8 cellular contexts compared by ENCODE assay signal in the genomic region with DNA sequence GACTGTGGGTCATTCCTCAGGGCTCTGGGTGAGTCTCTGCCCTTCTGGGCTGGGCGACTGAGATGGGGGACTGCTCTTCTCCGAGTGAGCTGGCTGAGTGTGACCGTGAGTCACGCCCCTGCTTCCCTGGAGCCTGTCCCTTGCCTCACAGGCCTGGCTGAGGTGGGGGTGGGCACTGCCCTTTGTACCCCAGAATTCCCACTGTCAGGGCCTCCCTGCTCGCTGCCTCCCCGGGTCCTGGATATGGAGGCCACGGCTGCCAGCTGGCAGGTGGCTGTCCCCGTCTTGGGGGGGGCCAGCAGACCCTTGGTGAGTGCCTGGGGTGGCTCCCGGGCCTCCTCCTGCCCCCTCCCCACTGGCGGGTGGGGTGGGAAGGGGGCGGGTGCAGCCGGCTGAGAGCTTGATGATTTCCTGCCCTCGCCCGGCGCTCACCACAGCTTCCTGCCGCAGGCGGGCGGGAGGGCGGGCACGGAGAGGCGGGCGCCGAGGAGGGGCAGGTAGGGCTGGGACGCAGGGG. TPM values are rescaled to one million over a fixed set of nuclear protein-coding genes. Genes with fewer than 3 reads are reported as not detected.
DNase-seq lines count a peak whose midpoint lies in the region; ATAC-seq and TF ChIP-seq lines count a peak whose summit lies in the region.

A gene with protein sequence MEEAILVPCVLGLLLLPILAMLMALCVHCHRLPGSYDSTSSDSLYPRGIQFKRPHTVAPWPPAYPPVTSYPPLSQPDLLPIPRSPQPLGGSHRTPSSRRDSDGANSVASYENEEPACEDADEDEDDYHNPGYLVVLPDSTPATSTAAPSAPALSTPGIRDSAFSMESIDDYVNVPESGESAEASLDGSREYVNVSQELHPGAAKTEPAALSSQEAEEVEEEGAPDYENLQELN (plus strand): TSS at position 434 of the 517 bp plus-strand sequence. CDS start 366 bp downstream, outside the sequence.

- peaks cover 5 to 9% (median 8%) of the 10 kb centered on the region in 7 donors for H3K9me3 Mint-ChIP-seq in naive B cell

- H3K4me1 ChIP-seq in upper lobe of right lung = no peaks in the 10 kb centered on the region

- H3K27me3 Mint-ChIP-seq in naive B cell = peaks cover 4 to 12% (median 7%) of the 10 kb centered on the region in 3 donors

- no peaks in the 10 kb centered on the region for H3K27me3 ChIP-seq in upper lobe of right lung

- peak within 1 kb of the TSS; percentile 72 for H3K27ac ChIP-seq in upper lobe of right lung

- no peak for TF ChIP-seq CTCF in upper lobe of right lung (IDR thresholded peaks at IDR 0.05)

- peaks cover 73% of the 10 kb centered on the region for H3K36me3 ChIP-seq in upper lobe of right lung

- H3K4me1 Mint-ChIP-seq in naive B cell = peaks cover 17 to 30% (median 28%) of the 10 kb centered on the region in 3 donors

- H3K9me3 ChIP-seq in upper lobe of right lung = no peaks in the 10 kb centered on the region

- H3K4me3 Mint-ChIP-seq in naive B cell = peak within 1 kb of the TSS; percentile 20 to 81 (median 72)

- ATAC-seq in naive B cell (ENCODE audit: low read depth in 2 of 2) (peak; percentile 87 to 93), upper lobe of right lung (peak; percentile 50), GM21576 (IDR thresholded peaks at IDR 0.05; ENCODE audit: unreplicated experiment) (no peak)

- peak within 1 kb of the TSS in 1 of 6 donors; percentile 56 for H3K27ac Mint-ChIP-seq in naive B cell

- DNase-seq in DMS153 treated with DMSO at 0.1 percent for 48 hours (lab: John Stamatoyannopoulos, UW; ENCODE audit: unreplicated experiment) (peak; percentile 29), NCI-H510A treated with DMSO at 0.1 percent for 48 hours (lab: John Stamatoyannopoulos, UW) (peak; percentile 95), activated T-cell treated with anti-CD3 and anti-CD28 coated beads for 4 hours (peak; percentile 66), naive B cell (peak; percentile 40), upper lobe of right lung (peak; percentile 71), SKM-1 treated with dmso at 0.1 percent for 144 hours (lab: John Stamatoyannopoulos, UW; ENCODE audit: unreplicated experiment) (no peak), occipital lobe (lab: John Stamatoyannopoulos, UW) (no peak)

- H3K36me3 Mint-ChIP-seq in naive B cell = peaks cover 15 to 40% of the 10 kb centered on the region in 2 donors

- peak within 1 kb of the TSS; percentile 40 for H3K4me3 ChIP-seq in upper lobe of right lung

- intact Hi-C loops in upper lobe of right lung (cut with DNase I) = no loop called here

RNA-seq across cellular contexts. Expression of the gene that starts here (rescaled TPM):
- polyA plus RNA-seq in naive B cell (ENCODE audit: low read depth in 6 of 6) = 1 to 10 TPM in 4 of 6 donors, under 1 TPM in 2; 0.29 to 3.7 (median 1.6) TPM
- total RNA-seq in upper lobe of right lung = 13.4 TPM
- 0.62 TPM for total RNA-seq in occipital lobe

Comparison
In these comparisons a context has a peak if more than half of its experiments do, and no peak if none do; other contexts are left out.
1. DNase-seq: peak in DMS153 treated with DMSO at 0.1 percent for 48 hours (single experiment), NCI-H510A treated with DMSO at 0.1 percent for 48 hours (single experiment), activated T-cell treated with anti-CD3 and anti-CD28 coated beads for 4 hours (single experiment), naive B cell (single experiment) and upper lobe of right lung (single experiment); none in SKM-1 treated with dmso at 0.1 percent for 144 hours (single experiment) and occipital lobe (single experiment).